ENCODE assay signal across 10 cellular contexts in the genomic region with DNA sequence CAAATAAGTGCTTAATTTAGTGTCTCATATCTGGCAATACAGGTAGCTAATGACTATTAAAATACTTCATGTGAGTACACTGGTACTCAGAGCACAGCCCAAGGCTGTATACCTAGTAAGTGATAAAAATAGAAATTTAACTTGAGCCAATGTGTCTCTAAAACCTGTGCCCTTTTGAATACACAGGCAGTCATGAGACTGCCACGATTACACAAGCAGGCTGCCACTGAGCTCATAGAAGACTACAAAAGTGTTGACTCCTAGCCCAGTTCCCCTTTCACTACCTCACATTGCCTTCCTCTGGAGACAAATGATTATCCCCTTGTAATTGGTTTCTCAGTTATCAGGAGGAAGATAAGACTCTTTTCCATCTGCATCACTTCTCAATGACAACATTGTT.
A peak's percentile ranks its signal among the peaks of the same experiment; 100 is the strongest.
DNase-seq lines count a peak whose midpoint lies in the region.
"Had no signal": no experiment of that assay in that cellular context is flagged by ENCODE, and none has a peak within 500 bp of the region (broad histone marks: within the 10 kb centered on the region; RNA-seq: fewer than 3 reads in every experiment).

No MANE protein-coding gene starts in this region.

- in situ Hi-C loops in ACHN (cut with HindIII; ENCODE audit: low pct_ligation_motif_present, low pct_unique_long_range_greater_than_20kb, low sequenced_read_pairs): no loop called here

- no peak overlapping the region for H3K18ac ChIP-seq in mesendoderm (ENCODE audit: low read length)

- H2AK5ac ChIP-seq in mesendoderm (ENCODE audit: low read length): no peak overlapping the region

- H2BK5ac ChIP-seq in mesendoderm (ENCODE audit: low read length): no peak overlapping the region

- no peak overlapping the region for H4K8ac ChIP-seq in mesendoderm (ENCODE audit: low read depth, low read length)

- no peak overlapping the region for H2BK15ac ChIP-seq in mesendoderm (replicated peaks; ENCODE audit: low read depth)

- no peak overlapping the region for H4K5ac ChIP-seq in mesendoderm (ENCODE audit: low read length)

- H3K4ac ChIP-seq in mesendoderm (ENCODE audit: low read depth, low read length): no peak overlapping the region

- H2BK120ac ChIP-seq in mesendoderm (ENCODE audit: low read depth, low read length): no peak overlapping the region

- DNase-seq in AG20443 (ENCODE audit: low spot score) (peak; percentile 50), NCI-H1105 (lab: John Stamatoyannopoulos, UW) (peak; percentile 24), cerebellum (ENCODE audit: low spot score) (peak; percentile 64), mesendoderm (peak; percentile 60), ACHN (no peak), HT-29 (ENCODE audit: low spot score) (no peak), mesenteric fat pad (ENCODE audit: low spot score) (no peak), cortex of kidney (lab: John Stamatoyannopoulos, UW) (no peak)
- DNase-seq: activated T-cell treated with anti-CD3 and anti-CD28 coated beads for 4 hours; effector CD8-positive, alpha-beta T cell had no signal

- no peak overlapping the region for H3K4me3 ChIP-seq in mesendoderm (ENCODE audit: low read length)

- no peak overlapping the region for H3K23ac ChIP-seq in mesendoderm (ENCODE audit: low read length)

- no peaks in the 10 kb centered on the region for H3K27me3 ChIP-seq in mesendoderm (ENCODE audit: insufficient read depth, low read length, poor library complexity)

- H3K79me2 ChIP-seq in mesendoderm (ENCODE audit: control insufficient read depth, insufficient read depth, low read length): no peaks in the 10 kb centered on the region

- no CpG with 5 or more reads among the region's 1 CpG for WGBS in mesendoderm (ENCODE audit: extremely low coverage, insufficient coverage, low lambda C conversion rate)

- no peak overlapping the region for H3K9ac ChIP-seq in mesendoderm (ENCODE audit: low read length)

- no peaks in the 10 kb centered on the region for H3K4me1 ChIP-seq in mesendoderm (ENCODE audit: control insufficient read depth, low read depth, low read length)

- no peaks in the 10 kb centered on the region for H3K79me1 ChIP-seq in mesendoderm (ENCODE audit: low read length)

- H3K36me3 ChIP-seq in mesendoderm (ENCODE audit: control insufficient read depth, insufficient read depth, low read length): no peaks in the 10 kb centered on the region

- no peak overlapping the region for H3K27ac ChIP-seq in mesendoderm (ENCODE audit: low read depth, low read length)

- no peak overlapping the region for H3K56ac ChIP-seq in mesendoderm (ENCODE audit: low read length)

- no peak overlapping the region for H3K4me2 ChIP-seq in mesendoderm (ENCODE audit: low read length)

Comparison
In these comparisons a context has a peak if more than half of its experiments do, and no peak if none do; other contexts are left out.
1. DNase-seq: peak in AG20443 (single experiment), NCI-H1105 (single experiment), cerebellum (single experiment) and mesendoderm (single experiment); none in ACHN (single experiment), HT-29 (single experiment), mesenteric fat pad (single experiment) and cortex of kidney (single experiment).